In genomic region chr14:71471604-71472003, GRCh38 we compare ENCODE assay signal across 11 cellular contexts.
"Had no signal": no experiment of that assay in that cellular context is flagged by ENCODE, and none has a peak within 500 bp of the region (broad histone marks: within the 10 kb centered on the region; RNA-seq: fewer than 3 reads in every experiment).

No MANE protein-coding gene starts in this region.

- H3K27me3 Mint-ChIP-seq: activated naive CD8-positive, alpha-beta T cell treated with anti-CD3 and anti-CD28 coated beads, Interleukin-2, amount 10 ng/mL, durations not matched to agents 7 days and 5 days; naive thymus-derived CD4-positive, alpha-beta T cell had no signal

- H3K27ac Mint-ChIP-seq: activated naive CD8-positive, alpha-beta T cell treated with anti-CD3 and anti-CD28 coated beads, Interleukin-2, amount 10 ng/mL, durations not matched to agents 7 days and 5 days had no signal

- DNase-seq: activated effector memory CD4-positive, alpha-beta T cell treated with anti-CD3 and anti-CD28 coated beads, Interleukin-2, amount 50 U/mL, for 16 hours; activated naive CD8-positive, alpha-beta T cell treated with anti-CD3 and anti-CD28 coated beads, Interleukin-2, amount 10 ng/mL, durations not matched to agents 7 days and 5 days; aorta; dorsolateral prefrontal cortex; lower lobe of right lung; naive thymus-derived CD4-positive, alpha-beta T cell; posterior cingulate gyrus; small intestine; substantia nigra; transverse colon had no signal

- FAIRE-seq: endometrium, small intestine had no signal

- ATAC-seq: lower lobe of right lung; naive thymus-derived CD4-positive, alpha-beta T cell had no signal

- H3K4me3 Mint-ChIP-seq: activated naive CD8-positive, alpha-beta T cell treated with anti-CD3 and anti-CD28 coated beads, Interleukin-2, amount 10 ng/mL, durations not matched to agents 7 days and 5 days; naive thymus-derived CD4-positive, alpha-beta T cell had no signal
